In genomic region chr19:1355974-1356865, GRCh38 we compare ENCODE assay signal across 8 cellular contexts. TPM values are rescaled to one million over a fixed set of nuclear protein-coding genes. Genes with fewer than 3 reads are reported as not detected.
DNase-seq lines count a peak whose midpoint lies in the region; ATAC-seq and TF ChIP-seq lines count a peak whose summit lies in the region.

No MANE protein-coding gene starts in this region.

- H3K27ac ChIP-seq in adrenal gland (peak overlapping the region in 4 of 5 donors; percentile 9 to 94 (median 71)), layer of hippocampus (ENCODE audit: low read depth, low read length) (peak overlapping the region; percentile 92), thoracic aorta (peak overlapping the region; percentile 33 to 75)

- 22 to 33% (median 25%) methylated on average over 18 to 23 of the region's 23 CpGs for WGBS in adrenal gland, 4 donors

- intact Hi-C loops in adrenal gland (cut with DNase I) = no loop called here

- no peaks in the 10 kb centered on the region for H3K9me3 Mint-ChIP-seq in T-helper 1 cell treated with Interleukin-12 subunit alpha and Interleukin-12 subunit beta and Interleukin-4 antibody, amounts not matched to agents 30 μg/mL and 1 μg/mL, for 36 hours

- no peaks in the 10 kb centered on the region for H3K27me3 ChIP-seq in adrenal gland
- H3K27me3 ChIP-seq in layer of hippocampus (ENCODE audit: control insufficient read depth, insufficient read depth, low read length) = peaks cover 2% of the 10 kb centered on the region
- H3K27me3 ChIP-seq in thoracic aorta (replicated peaks; ENCODE audit: insufficient read depth) = no peaks in the 10 kb centered on the region

- POLR2A ChIA-PET in HEK293T (lab: Yijun Ruan, JAX) = interaction anchor here (0.7 to 1.6 kb wide), 2 partner anchors 13 to 87 kb away, joined by 3 to 6 read pairs; partner anchors contain the start of gene CIRBP

- TF ChIP-seq CTCF in adrenal gland (IDR thresholded peaks at IDR 0.05) = no peak
- TF ChIP-seq CTCF in thoracic aorta (IDR thresholded peaks at IDR 0.05) = no peak
- no peak for TF ChIP-seq CTCF in omental fat pad (IDR thresholded peaks at IDR 0.05)

- H3K4me1 ChIP-seq in adrenal gland (replicated peaks in 1 of 2) = peaks cover 23 to 32% of the 10 kb centered on the region in 2 donors
- H3K4me1 ChIP-seq in thoracic aorta (ENCODE audit: control insufficient read depth in 1 of 2, low read depth in 2 of 2) = peaks cover 12 to 48% of the 10 kb centered on the region in 2 donors

- DNase-seq in T-helper 1 cell (no peak), adrenal gland (peak in 4 of 7 donors; percentile 57 to 72 (median 64)), thoracic aorta (ENCODE audit: low spot score) (no peak), HEK293T (ENCODE audit: extremely low spot score) (no peak), DMS114 treated with DMSO at 0.1 percent for 48 hours (lab: John Stamatoyannopoulos, UW; ENCODE audit: unreplicated experiment) (no peak), omental fat pad (ENCODE audit: low spot score) (no peak)

- H3K27ac Mint-ChIP-seq in T-helper 1 cell treated with Interleukin-12 subunit alpha and Interleukin-12 subunit beta and Interleukin-4 antibody, amounts not matched to agents 30 μg/mL and 1 μg/mL, for 36 hours = peak overlapping the region; percentile 71

- no peaks in the 10 kb centered on the region for H3K27me3 Mint-ChIP-seq in T-helper 1 cell treated with Interleukin-12 subunit alpha and Interleukin-12 subunit beta and Interleukin-4 antibody, amounts not matched to agents 30 μg/mL and 1 μg/mL, for 36 hours (ENCODE audit: low read depth)

- peak overlapping the region in 1 of 4 donors; percentile 91 for H3K4me3 ChIP-seq in adrenal gland
- H3K4me3 ChIP-seq in thoracic aorta = peak overlapping the region; percentile 92

- no peak for ATAC-seq in thoracic aorta (ENCODE audit: insufficient number of reproducible peaks, low FRiP score, low read depth)
- no peak for ATAC-seq in omental fat pad (ENCODE audit: low FRiP score)

- H3K36me3 ChIP-seq in adrenal gland (replicated peaks in 1 of 2) (peaks cover 0 to 29% of the 10 kb centered on the region in 2 donors), thoracic aorta (no peaks in the 10 kb centered on the region)

- CTCF ChIA-PET in HEK293T (lab: Yijun Ruan, JAX) = no interaction called here

- peak overlapping the region; percentile 92 for H3K4me3 Mint-ChIP-seq in T-helper 1 cell treated with Interleukin-12 subunit alpha and Interleukin-12 subunit beta and Interleukin-4 antibody, amounts not matched to agents 30 μg/mL and 1 μg/mL, for 36 hours

- peaks cover 10% of the 10 kb centered on the region for H3K4me1 Mint-ChIP-seq in T-helper 1 cell treated with Interleukin-12 subunit alpha and Interleukin-12 subunit beta and Interleukin-4 antibody, amounts not matched to agents 30 μg/mL and 1 μg/mL, for 36 hours (ENCODE audit: low read depth)

- TF ChIP-seq POLR2A in adrenal gland (IDR thresholded peaks at IDR 0.05) = no peak

- no peaks in the 10 kb centered on the region for H3K9me3 ChIP-seq in adrenal gland (replicated peaks in 1 of 3)
- H3K9me3 ChIP-seq in thoracic aorta = no peaks in the 10 kb centered on the region

- peaks cover 17% of the 10 kb centered on the region for H3K36me3 Mint-ChIP-seq in T-helper 1 cell treated with Interleukin-12 subunit alpha and Interleukin-12 subunit beta and Interleukin-4 antibody, amounts not matched to agents 30 μg/mL and 1 μg/mL, for 36 hours (ENCODE audit: low read depth)

TF ChIP-seq in HEK293T, 16 proteins besides CTCF, POLR2A, EP300 and RAD21:
- TF ChIP-seq ZNF384 (IDR thresholded peaks at IDR 0.05) = no peak
- no peak for TF ChIP-seq ARNT (IDR thresholded peaks at IDR 0.05)
- no peak for TF ChIP-seq CTBP1 (IDR thresholded peaks at IDR 0.05; ENCODE audit: borderline replicate concordance)
- no peak for TF ChIP-seq FOXK2 (IDR thresholded peaks at IDR 0.05)
- no peak for TF ChIP-seq NFRKB (IDR thresholded peaks at IDR 0.05)
- no peak for TF ChIP-seq TARDBP (IDR thresholded peaks at IDR 0.05)

RNA-seq across cellular contexts. Expression of gene NDUFS7, which starts 27.5 kb away (rescaled TPM):
- 100 to 1,000 TPM; 128 to 286 (median 157) TPM for total RNA-seq in adrenal gland
- 100 to 1,000 TPM in 2 of 3 donors, 1 to 10 TPM in 1; 4.7 to 267 (median 134) TPM for polyA plus RNA-seq in adrenal gland
- total RNA-seq in thoracic aorta = 100 to 1,000 TPM in 1 of 2 donors, 10 to 100 TPM in 1; 83.3 to 110 TPM
- total RNA-seq in omental fat pad = 100 to 1,000 TPM in 3 of 4 donors, 10 to 100 TPM in 1; 80.3 to 121 (median 114) TPM

RNA-seq across cellular contexts. Expression of gene GAMT, which starts 45.1 kb away (rescaled TPM):
- 10 to 100 TPM; 14.8 to 96.9 (median 36.3) TPM for total RNA-seq in adrenal gland
- polyA plus RNA-seq in adrenal gland = 10 to 100 TPM in 2 of 3 donors, 1 to 10 TPM in 1; 7.4 to 84.5 (median 74.2) TPM
- total RNA-seq in thoracic aorta = 10 to 100 TPM; 27.6 to 55.1 TPM
- 10 to 100 TPM; 10.8 to 16.2 (median 13.7) TPM for total RNA-seq in omental fat pad

RNA-seq across cellular contexts. Expression of gene DAZAP1, which starts 51.2 kb away (rescaled TPM):
- 10 to 100 TPM; 11.5 to 87.5 (median 43.8) TPM for total RNA-seq in adrenal gland
- polyA plus RNA-seq in adrenal gland = 100 to 1,000 TPM in 1 of 3 donors, 10 to 100 TPM in 2; 60.0 to 117 (median 77.5) TPM
- 10 to 100 TPM; 34.9 to 76.9 TPM for total RNA-seq in thoracic aorta
- 10 to 100 TPM; 47.3 to 55.7 (median 51.1) TPM for total RNA-seq in omental fat pad

Comparison
In these comparisons a context has a peak if more than half of its experiments do, and no peak if none do; other contexts are left out.
1. DNase-seq: peak in adrenal gland (4 of 7); none in T-helper 1 cell (0 of 5), thoracic aorta (single experiment), HEK293T (single experiment), DMS114 treated with DMSO at 0.1 percent for 48 hours (single experiment) and omental fat pad (single experiment).
2. Peak in every context shown above with its lines, with median percentiles within 50 percentile points of each other: H3K27ac ChIP-seq.